Comparison of ENCODE assay signal across 8 cellular contexts in genomic region chr17:28494445-28495188, GRCh38. TPM values are rescaled to one million over a fixed set of nuclear protein-coding genes. Genes with fewer than 3 reads are reported as not detected.
DNase-seq lines count a peak whose midpoint lies in the region; ATAC-seq and TF ChIP-seq lines count a peak whose summit lies in the region.

No MANE protein-coding gene starts in this region.

- H3K4me3 ChIP-seq in Loucy (ENCODE audit: low read length, poor library complexity, severe bottlenecking) (no peak overlapping the region), SK-N-SH (ENCODE audit: low read depth in 2 of 2, low read length in 1 of 2) (no peak overlapping the region), prostate gland (no peak overlapping the region)

- ATAC-seq in Right ventricle myocardium inferior: peak; percentile 62
- ATAC-seq in HG03139 (IDR thresholded peaks at IDR 0.05; ENCODE audit: unreplicated experiment): no peak

- H2AFZ ChIP-seq in Loucy (ENCODE audit: low read length) (no peak overlapping the region), SK-N-SH (ENCODE audit: low read depth) (no peak overlapping the region)

- POLR2A ChIA-PET in SK-N-SH (lab: Yijun Ruan, JAX): interaction anchor here (0.6 kb wide), 1 partner anchor 115 kb away, joined by 3 read pairs; no protein-coding TSS in a partner anchor

- H3F3A ChIP-seq in Loucy (ENCODE audit: low read depth): no peaks in the 10 kb centered on the region
- H3F3A ChIP-seq in SK-N-SH (replicated peaks; ENCODE audit: insufficient read depth): no peaks in the 10 kb centered on the region

- H3K4me3 Mint-ChIP-seq in activated naive CD4-positive, alpha-beta T cell treated with anti-CD3 and anti-CD28 coated beads, Interleukin-2, amount 10 ng/mL, durations not matched to agents 7 days and 5 days: no peak overlapping the region

- H3K4me1 Mint-ChIP-seq in activated naive CD4-positive, alpha-beta T cell treated with anti-CD3 and anti-CD28 coated beads, Interleukin-2, amount 10 ng/mL, durations not matched to agents 7 days and 5 days: no peaks in the 10 kb centered on the region

- DNase-seq in NCI-H2029 (lab: John Stamatoyannopoulos, UW): peak; percentile 30
- DNase-seq in NCI-H2029 treated with DMSO at 0.1 percent for 48 hours (lab: John Stamatoyannopoulos, UW): no peak
- peak; percentile 93 for DNase-seq in SK-N-SH
- DNase-seq in activated naive CD4-positive, alpha-beta T cell treated with anti-CD3 and anti-CD28 coated beads, Interleukin-2, amount 10 ng/mL, durations not matched to agents 7 days and 5 days: peak; percentile 86
- peak; percentile 87 for DNase-seq in Right ventricle myocardium inferior (ENCODE audit: missing footprints)
- DNase-seq in prostate gland (ENCODE audit: low spot score): peak; percentile 69

- 52% methylated on average over 13 of the region's 15 CpGs for WGBS in SK-N-SH (ENCODE audit: low lambda C conversion rate)
- 59% methylated on average over 10 of the region's 15 CpGs for WGBS in prostate gland

- no peak overlapping the region for H3K4me2 ChIP-seq in Loucy (ENCODE audit: low read depth, low read length, poor library complexity, severe bottlenecking)
- no peak overlapping the region for H3K4me2 ChIP-seq in SK-N-SH

- no peaks in the 10 kb centered on the region for H3K27me3 ChIP-seq in Loucy (ENCODE audit: insufficient read depth, low read length, poor library complexity, severe bottlenecking)
- 0 out of 2 replicates have a peak, but pooled peaks cover 7% of the 10 kb centered on the region for H3K27me3 ChIP-seq in SK-N-SH (ENCODE audit: insufficient read depth)
- H3K27me3 ChIP-seq in prostate gland (replicated peaks; ENCODE audit: insufficient read depth): no peaks in the 10 kb centered on the region

- H3K27me3 Mint-ChIP-seq in activated naive CD4-positive, alpha-beta T cell treated with anti-CD3 and anti-CD28 coated beads, Interleukin-2, amount 10 ng/mL, durations not matched to agents 7 days and 5 days: peaks cover 25% of the 10 kb centered on the region

- no peaks in the 10 kb centered on the region for H4K20me1 ChIP-seq in Loucy (ENCODE audit: insufficient read depth, low read length, poor library complexity, severe bottlenecking)
- no peaks in the 10 kb centered on the region for H4K20me1 ChIP-seq in SK-N-SH (ENCODE audit: insufficient read depth)

- H3K4me1 ChIP-seq in Loucy (ENCODE audit: insufficient read depth, low read length, poor library complexity, severe bottlenecking): no peaks in the 10 kb centered on the region
- peaks cover 0 to 2% of the 10 kb centered on the region in 2 experiments; a peak in 1 of 4 replicates for H3K4me1 ChIP-seq in SK-N-SH (ENCODE audit: control insufficient read depth in 1 of 2, insufficient read depth in 2 of 2, low read depth in 1 of 2, low read length in 1 of 2)
- peaks cover 13% of the 10 kb centered on the region for H3K4me1 ChIP-seq in prostate gland (replicated peaks)

- no peaks in the 10 kb centered on the region for H3K36me3 Mint-ChIP-seq in activated naive CD4-positive, alpha-beta T cell treated with anti-CD3 and anti-CD28 coated beads, Interleukin-2, amount 10 ng/mL, durations not matched to agents 7 days and 5 days

- no peak overlapping the region for H3K27ac Mint-ChIP-seq in activated naive CD4-positive, alpha-beta T cell treated with anti-CD3 and anti-CD28 coated beads, Interleukin-2, amount 10 ng/mL, durations not matched to agents 7 days and 5 days

- intact Hi-C loops in Right ventricle myocardium inferior (cut with DNase I): loop anchor here (2.0 to 5.0 kb wide), 2 partner anchors 43 to 118 kb away; no protein-coding TSS in a partner anchor
- intact Hi-C loops in prostate gland (cut with DNase I): loop anchor here (2.0 to 5.0 kb wide), 2 partner anchors 48 to 118 kb away; no protein-coding TSS in a partner anchor

- H3K36me3 ChIP-seq in Loucy (ENCODE audit: insufficient read depth, low read length): no peaks in the 10 kb centered on the region
- H3K36me3 ChIP-seq in SK-N-SH (replicated peaks in 1 of 2; ENCODE audit: control insufficient read depth in 1 of 2, insufficient read depth in 2 of 2, low read length in 1 of 2): no peaks in the 10 kb centered on the region
- H3K36me3 ChIP-seq in prostate gland: no peaks in the 10 kb centered on the region

- H3K9me3 ChIP-seq in Loucy (ENCODE audit: insufficient read depth, low read depth, low read length): no peaks in the 10 kb centered on the region
- no peaks in the 10 kb centered on the region for H3K9me3 ChIP-seq in SK-N-SH
- no peaks in the 10 kb centered on the region for H3K9me3 ChIP-seq in prostate gland

- CTCF ChIA-PET in SK-N-SH (lab: Yijun Ruan, JAX): interaction anchor here (0.6 to 9.1 kb wide), 30 partner anchors 9 to 225 kb away, joined by 3 to 117 read pairs (median 4); partner anchors contain the start of genes BLTP2, FOXN1, PIGS and RPL23A
- CTCF ChIA-PET in activated naive CD4-positive, alpha-beta T cell treated with anti-CD3 and anti-CD28 coated beads, Interleukin-2, amount 10 ng/mL, durations not matched to agents 7 days and 5 days (lab: Charles Lee): interaction anchor here (0.5 to 2.3 kb wide), 11 partner anchors 10 to 117 kb away, joined by 3 to 7 read pairs (median 4); partner anchors contain the start of gene PIGS

- peak; percentile 90 for TF ChIP-seq CTCF in Loucy (conservative IDR thresholded peaks at IDR 0.05; ENCODE audit: low read length)
- TF ChIP-seq CTCF in SK-N-SH (IDR thresholded peaks at IDR 0.05): peak; percentile 86
- TF ChIP-seq CTCF in prostate gland (IDR thresholded peaks at IDR 0.05): peak; percentile 85 to 96 (median 94)

- peak; percentile 93 for TF ChIP-seq RAD21 in SK-N-SH (IDR thresholded peaks at IDR 0.05; ENCODE audit: low read length)

- no peak overlapping the region for H3K27ac ChIP-seq in SK-N-SH (ENCODE audit: low read depth in 2 of 2, low read length in 1 of 2)
- no peak overlapping the region for H3K27ac ChIP-seq in prostate gland

- no peak for TF ChIP-seq POLR2A in prostate gland (IDR thresholded peaks at IDR 0.05)

- H3K9me3 Mint-ChIP-seq in activated naive CD4-positive, alpha-beta T cell treated with anti-CD3 and anti-CD28 coated beads, Interleukin-2, amount 10 ng/mL, durations not matched to agents 7 days and 5 days: no peaks in the 10 kb centered on the region

- H3K79me2 ChIP-seq in Loucy (ENCODE audit: insufficient read depth, low read length) (no peaks in the 10 kb centered on the region), SK-N-SH (ENCODE audit: insufficient read depth) (no peaks in the 10 kb centered on the region)

- TF ChIP-seq EP300 in SK-N-SH (IDR thresholded peaks at IDR 0.05; ENCODE audit: borderline replicate concordance in 1 of 2, low read depth in 1 of 2, low read length in 1 of 2): no peak

- H3K9ac ChIP-seq in Loucy (ENCODE audit: low read depth, low read length, poor library complexity, severe bottlenecking) (no peak overlapping the region), SK-N-SH (no peak overlapping the region)

- H3K9me2 ChIP-seq in Loucy (replicated peaks; ENCODE audit: low read depth, low read length) (no peaks in the 10 kb centered on the region), SK-N-SH (no peaks in the 10 kb centered on the region)

TF ChIP-seq in SK-N-SH, 30 proteins besides CTCF, POLR2A, EP300 and RAD21:
- TF ChIP-seq SMC3 (IDR thresholded peaks at IDR 0.05; ENCODE audit: low read depth, low read length) (peak; percentile 91), FOXJ3 (CRISPR knock-in tag; IDR thresholded peaks at IDR 0.05) (0 out of 2 replicates have a peak, but pooled peaks have one; percentile 43), CHD2 (IDR thresholded peaks at IDR 0.05; ENCODE audit: low read length, partially characterized antibody) (peak; percentile 23), RXRA (IDR thresholded peaks at IDR 0.05; ENCODE audit: borderline replicate concordance, low read depth) (no peak), SIN3A (IDR thresholded peaks at IDR 0.05; ENCODE audit: borderline replicate concordance, low read depth, low read length) (no peak), PBX3 (IDR thresholded peaks at IDR 0.05) (no peak)
TF ChIP-seq in SK-N-SH: peak in this region for 3.

RNA-seq across cellular contexts. Expression of gene FOXN1, which starts 11.5 kb away (rescaled TPM):
- not detected in 2 replicates for polyA plus RNA-seq in SK-N-SH (2012; rRNA removed)
- polyA plus RNA-seq in SK-N-SH (2012; cell fraction: cytosol; rRNA removed): not detected in 2 replicates
- not detected in 2 replicates for polyA plus RNA-seq in SK-N-SH (2012; cell fraction: nucleus; rRNA removed)
- total RNA-seq in Right ventricle myocardium inferior (not detected), prostate gland (1 to 10 TPM in 1 of 2 donors, under 1 TPM in 1; 0.64 to 1.2 TPM)

RNA-seq across cellular contexts. Expression of gene SLC13A2, which starts 21.2 kb away (rescaled TPM):
- polyA plus RNA-seq in SK-N-SH (2012; rRNA removed): not detected in 2 replicates
- polyA plus RNA-seq in SK-N-SH (2012; cell fraction: cytosol; rRNA removed): not detected in 2 replicates
- not detected in 2 replicates for polyA plus RNA-seq in SK-N-SH (2012; cell fraction: nucleus; rRNA removed)
- total RNA-seq in Right ventricle myocardium inferior: not detected
- under 1 TPM; 0.09 to 0.68 TPM for total RNA-seq in prostate gland

RNA-seq across cellular contexts. Expression of gene UNC119, which starts 57.8 kb away (rescaled TPM):
- polyA plus RNA-seq in SK-N-SH (2012; rRNA removed): 89.9 and 106 TPM in 2 replicates
- polyA plus RNA-seq in SK-N-SH (2012; cell fraction: cytosol; rRNA removed): 49.1 and 66.9 TPM in 2 replicates
- 187 and 203 TPM in 2 replicates for polyA plus RNA-seq in SK-N-SH (2012; cell fraction: nucleus; rRNA removed)
- total RNA-seq in Right ventricle myocardium inferior: 22.2 TPM
- total RNA-seq in prostate gland: 100 to 1,000 TPM in 1 of 2 donors, 10 to 100 TPM in 1; 51.1 to 154 TPM
